In the genomic region with DNA sequence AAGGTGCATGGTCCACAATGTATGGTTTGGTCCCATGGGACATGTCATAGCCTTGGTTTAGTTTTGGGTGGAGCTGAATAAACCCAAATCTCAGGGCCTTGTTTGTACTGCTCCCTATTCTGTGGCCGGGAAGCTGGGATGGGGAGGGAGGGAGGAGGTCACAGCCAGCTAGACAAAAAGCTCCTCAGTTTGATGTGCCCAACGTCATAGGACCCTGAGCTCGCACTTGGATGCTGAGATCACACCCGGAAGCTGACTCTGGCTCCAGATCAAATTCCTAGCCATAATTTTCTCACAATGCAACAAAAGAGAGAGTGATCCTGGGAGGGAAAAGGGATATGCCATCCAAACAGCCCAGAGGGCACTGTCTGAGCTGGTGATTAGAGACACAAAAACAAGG, we compare ENCODE assay signal across 11 cellular contexts. TPM values are rescaled to one million over a fixed set of nuclear protein-coding genes. Genes with fewer than 3 reads are reported as not detected.
A peak's percentile ranks its signal among the peaks of the same experiment; 100 is the strongest.
DNase-seq lines count a peak whose midpoint lies in the region; ATAC-seq and TF ChIP-seq lines count a peak whose summit lies in the region.
"Had no signal": no experiment of that assay in that cellular context is flagged by ENCODE, and none has a peak within 500 bp of the region (broad histone marks: within the 10 kb centered on the region; RNA-seq: fewer than 3 reads in every experiment).

No MANE protein-coding gene starts in this region.

- H3K36me3 ChIP-seq in rectal smooth muscle tissue (ENCODE audit: control insufficient read depth, insufficient read depth, low read length) = no peaks in the 10 kb centered on the region
- H3K36me3 ChIP-seq in naive thymus-derived CD4-positive, alpha-beta T cell (ENCODE audit: control insufficient read depth in 2 of 3, insufficient read depth in 3 of 3, low read length in 3 of 3) = no peaks in the 10 kb centered on the region

- DNase-seq in Daoy (ENCODE audit: low read depth) = peak; percentile 30
- DNase-seq in astrocyte of the hippocampus (ENCODE audit: low read depth, low spot score) = peak; percentile 89
- peak; percentile 43 for DNase-seq in left ventricle myocardium superior
- DNase-seq in activated T-cell treated with anti-CD3 and anti-CD28 coated beads, Interleukin-2, amount 50 U/mL, for 72 hours = no peak
- DNase-seq in naive thymus-derived CD4-positive, alpha-beta T cell = no peak
- no peak for DNase-seq in activated CD8-positive, alpha-beta T cell treated with anti-CD3 and anti-CD28 coated beads for 36 hours
- DNase-seq: DND-41 had no signal

- peaks cover 3% of the 10 kb centered on the region for H3K27me3 ChIP-seq in rectal smooth muscle tissue (ENCODE audit: control insufficient read depth, insufficient read depth, low read length)
- H3K27me3 ChIP-seq in naive thymus-derived CD4-positive, alpha-beta T cell (ENCODE audit: control insufficient read depth in 2 of 2, insufficient read depth in 2 of 2, low read length in 2 of 2) = peaks cover 0 to 3% of the 10 kb centered on the region in 2 donors

- TF ChIP-seq CTCF in activated CD8-positive, alpha-beta T cell treated with anti-CD3 and anti-CD28 coated beads for 36 hours (IDR thresholded peaks at IDR 0.05) = no peak

- H3K9me3 ChIP-seq in naive thymus-derived CD4-positive, alpha-beta T cell (ENCODE audit: control insufficient read depth in 2 of 3, low read length in 3 of 3) = no peaks in the 10 kb centered on the region

- H3K4me1 Mint-ChIP-seq in activated T-cell treated with anti-CD3 and anti-CD28 coated beads, Interleukin-2, amount 50 U/mL, for 72 hours (ENCODE audit: low read depth) = no peaks in the 10 kb centered on the region
- H3K4me1 Mint-ChIP-seq in naive thymus-derived CD4-positive, alpha-beta T cell = no peaks in the 10 kb centered on the region
- no peaks in the 10 kb centered on the region for H3K4me1 Mint-ChIP-seq in activated CD8-positive, alpha-beta T cell treated with anti-CD3 and anti-CD28 coated beads for 36 hours (ENCODE audit: low read depth)

- CTCF ChIA-PET in naive thymus-derived CD4-positive, alpha-beta T cell (lab: Charles Lee) = interaction anchor here (1.4 kb wide), 1 partner anchor 18 kb away, joined by 5 read pairs; no protein-coding TSS in a partner anchor
- CTCF ChIA-PET in activated CD8-positive, alpha-beta T cell treated with anti-CD3 and anti-CD28 coated beads for 36 hours (lab: Charles Lee) = interaction anchor here (1.0 to 1.3 kb wide), 2 partner anchors 17 to 43 kb away, joined by 3 read pairs; no protein-coding TSS in a partner anchor

- ATAC-seq in left ventricle myocardium superior (peak; percentile 13), HG03432 (IDR thresholded peaks at IDR 0.05; ENCODE audit: unreplicated experiment) (no peak)
- ATAC-seq in activated T-cell treated with anti-CD3 and anti-CD28 coated beads, Interleukin-2, amount 50 U/mL, for 72 hours (replicated peaks in 1 of 2) = no peak
- no peak for ATAC-seq in naive thymus-derived CD4-positive, alpha-beta T cell
- ATAC-seq in activated CD8-positive, alpha-beta T cell treated with anti-CD3 and anti-CD28 coated beads for 36 hours = no peak

- H3K4me1 ChIP-seq in rectal smooth muscle tissue (ENCODE audit: control insufficient read depth, insufficient read depth, low read length) = peaks cover 12% of the 10 kb centered on the region
- H3K4me1 ChIP-seq in naive thymus-derived CD4-positive, alpha-beta T cell (ENCODE audit: control insufficient read depth in 2 of 2, insufficient read depth in 2 of 2, low read length in 2 of 2) = no peaks in the 10 kb centered on the region

- intact Hi-C loops in left ventricle myocardium superior (cut with micrococcal nuclease) = no loop called here
- intact Hi-C loops in naive thymus-derived CD4-positive, alpha-beta T cell (cut with micrococcal nuclease) = no loop called here
- intact Hi-C loops in activated CD8-positive, alpha-beta T cell treated with anti-CD3 and anti-CD28 coated beads for 36 hours (cut with micrococcal nuclease) = no loop called here

- peak overlapping the region; percentile 98 for H3K27ac ChIP-seq in rectal smooth muscle tissue (ENCODE audit: low read depth, low read length)
- no peak overlapping the region for H3K27ac ChIP-seq in naive thymus-derived CD4-positive, alpha-beta T cell (ENCODE audit: low read depth, low read length)
- H3K27ac ChIP-seq: KMS-11 had no signal

- peaks cover 44% of the 10 kb centered on the region for H3K27me3 Mint-ChIP-seq in activated T-cell treated with anti-CD3 and anti-CD28 coated beads, Interleukin-2, amount 50 U/mL, for 72 hours (ENCODE audit: low read depth)
- H3K27me3 Mint-ChIP-seq in naive thymus-derived CD4-positive, alpha-beta T cell = peaks cover 50 to 71% (median 52%) of the 10 kb centered on the region in 5 donors
- peaks cover 40% of the 10 kb centered on the region for H3K27me3 Mint-ChIP-seq in activated CD8-positive, alpha-beta T cell treated with anti-CD3 and anti-CD28 coated beads for 36 hours

- H3K4me3 ChIP-seq in rectal smooth muscle tissue (ENCODE audit: low read length) = peak overlapping the region; percentile 78
- no peak overlapping the region for H3K4me3 ChIP-seq in naive thymus-derived CD4-positive, alpha-beta T cell (ENCODE audit: low read length)

- H3K4me3 Mint-ChIP-seq in activated T-cell treated with anti-CD3 and anti-CD28 coated beads, Interleukin-2, amount 50 U/mL, for 72 hours = no peak overlapping the region
- no peak overlapping the region for H3K4me3 Mint-ChIP-seq in naive thymus-derived CD4-positive, alpha-beta T cell
- no peak overlapping the region for H3K4me3 Mint-ChIP-seq in activated CD8-positive, alpha-beta T cell treated with anti-CD3 and anti-CD28 coated beads for 36 hours

- no peaks in the 10 kb centered on the region for H3K36me3 Mint-ChIP-seq in activated T-cell treated with anti-CD3 and anti-CD28 coated beads, Interleukin-2, amount 50 U/mL, for 72 hours (ENCODE audit: insufficient read depth in 2 of 2)
- no peaks in the 10 kb centered on the region for H3K36me3 Mint-ChIP-seq in naive thymus-derived CD4-positive, alpha-beta T cell
- H3K36me3 Mint-ChIP-seq in activated CD8-positive, alpha-beta T cell treated with anti-CD3 and anti-CD28 coated beads for 36 hours (ENCODE audit: low read depth) = no peaks in the 10 kb centered on the region

- POLR2A ChIA-PET in naive thymus-derived CD4-positive, alpha-beta T cell (lab: Charles Lee) = no interaction called here
- POLR2A ChIA-PET in activated CD8-positive, alpha-beta T cell treated with anti-CD3 and anti-CD28 coated beads for 36 hours (lab: Charles Lee) = no interaction called here

- no peak overlapping the region for H3K27ac Mint-ChIP-seq in activated T-cell treated with anti-CD3 and anti-CD28 coated beads, Interleukin-2, amount 50 U/mL, for 72 hours
- H3K27ac Mint-ChIP-seq in naive thymus-derived CD4-positive, alpha-beta T cell = no peak overlapping the region
- H3K27ac Mint-ChIP-seq in activated CD8-positive, alpha-beta T cell treated with anti-CD3 and anti-CD28 coated beads for 36 hours = no peak overlapping the region

- no peak overlapping the region for H3K9ac ChIP-seq in rectal smooth muscle tissue (ENCODE audit: low read length)
- H3K9ac ChIP-seq: KMS-11 had no signal

- H3K9me3 Mint-ChIP-seq in activated T-cell treated with anti-CD3 and anti-CD28 coated beads, Interleukin-2, amount 50 U/mL, for 72 hours = no peaks in the 10 kb centered on the region
- H3K9me3 Mint-ChIP-seq in naive thymus-derived CD4-positive, alpha-beta T cell = peaks cover 0 to 1% (median 0%) of the 10 kb centered on the region in 11 donors
- H3K9me3 Mint-ChIP-seq in activated CD8-positive, alpha-beta T cell treated with anti-CD3 and anti-CD28 coated beads for 36 hours = no peaks in the 10 kb centered on the region

RNA-seq across cellular contexts. Expression of a gene that starts 1.5 kb away (rescaled TPM):
- total RNA-seq in Daoy (2014; rRNA removed; shearing (Covaris generic)) = not detected in 2 replicates
- total RNA-seq in left ventricle myocardium superior = 37.0 TPM
- under 1 TPM in 1 of 2 donors, not detected in 1; 0.19 TPM for total RNA-seq in activated T-cell treated with anti-CD3 and anti-CD28 coated beads, Interleukin-2, amount 50 U/mL, for 72 hours
- total RNA-seq in naive thymus-derived CD4-positive, alpha-beta T cell = not detected
- not detected for polyA plus RNA-seq in naive thymus-derived CD4-positive, alpha-beta T cell
- total RNA-seq in activated CD8-positive, alpha-beta T cell treated with anti-CD3 and anti-CD28 coated beads for 36 hours = not detected
- total RNA-seq: T-helper 2 cell treated with Interferon-gamma antibody and Interleukin-4, amounts not matched to agents 100 ng/mL and 5 ng/mL, for 36 hours had no signal

RNA-seq across cellular contexts. Expression of a gene that starts 2.4 kb away (rescaled TPM):
- total RNA-seq in Daoy (2014; rRNA removed; shearing (Covaris generic)) = not detected in 2 replicates
- total RNA-seq in left ventricle myocardium superior = 6,681 TPM
- total RNA-seq in activated T-cell treated with anti-CD3 and anti-CD28 coated beads, Interleukin-2, amount 50 U/mL, for 72 hours = not detected
- total RNA-seq in naive thymus-derived CD4-positive, alpha-beta T cell = not detected
- polyA plus RNA-seq in naive thymus-derived CD4-positive, alpha-beta T cell = not detected
- not detected for total RNA-seq in activated CD8-positive, alpha-beta T cell treated with anti-CD3 and anti-CD28 coated beads for 36 hours
- total RNA-seq: T-helper 2 cell treated with Interferon-gamma antibody and Interleukin-4, amounts not matched to agents 100 ng/mL and 5 ng/mL, for 36 hours had no signal

RNA-seq across cellular contexts. Expression of a gene that starts 4.7 kb away (rescaled TPM):
- total RNA-seq in Daoy (2014; rRNA removed; shearing (Covaris generic)) = not detected in 2 replicates
- 1.0 TPM for total RNA-seq in left ventricle myocardium superior
- not detected for total RNA-seq in activated T-cell treated with anti-CD3 and anti-CD28 coated beads, Interleukin-2, amount 50 U/mL, for 72 hours
- total RNA-seq in naive thymus-derived CD4-positive, alpha-beta T cell = not detected
- under 1 TPM in 1 of 2 donors, not detected in 1; 0.26 TPM for polyA plus RNA-seq in naive thymus-derived CD4-positive, alpha-beta T cell
- not detected for total RNA-seq in activated CD8-positive, alpha-beta T cell treated with anti-CD3 and anti-CD28 coated beads for 36 hours
- total RNA-seq: T-helper 2 cell treated with Interferon-gamma antibody and Interleukin-4, amounts not matched to agents 100 ng/mL and 5 ng/mL, for 36 hours had no signal

RNA-seq across cellular contexts. Expression of a gene that starts 23.1 kb away (rescaled TPM):
- 7.1 and 9.0 TPM in 2 replicates for total RNA-seq in Daoy (2014; rRNA removed; shearing (Covaris generic))
- 19.6 TPM for total RNA-seq in left ventricle myocardium superior
- total RNA-seq in activated T-cell treated with anti-CD3 and anti-CD28 coated beads, Interleukin-2, amount 50 U/mL, for 72 hours = 10 to 100 TPM; 14.8 to 24.7 TPM
- total RNA-seq in naive thymus-derived CD4-positive, alpha-beta T cell = 10 to 100 TPM in 1 of 5 experiments, 1 to 10 TPM in 2, under 1 TPM in 2; 0.50 to 10.4 (median 1.3) TPM
- polyA plus RNA-seq in naive thymus-derived CD4-positive, alpha-beta T cell = 1 to 10 TPM in 1 of 2 donors, under 1 TPM in 1; 0.76 to 2.0 TPM
- 1 to 10 TPM; 9.1 to 9.4 TPM for total RNA-seq in activated CD8-positive, alpha-beta T cell treated with anti-CD3 and anti-CD28 coated beads for 36 hours

RNA-seq across cellular contexts. Expression of a gene that starts 34.7 kb away (rescaled TPM):
- total RNA-seq in Daoy (2014; rRNA removed; shearing (Covaris generic)) = 15.0 and 24.1 TPM in 2 replicates
- total RNA-seq in left ventricle myocardium superior = 26.1 TPM
- total RNA-seq in activated T-cell treated with anti-CD3 and anti-CD28 coated beads, Interleukin-2, amount 50 U/mL, for 72 hours = 10 to 100 TPM; 24.9 to 32.6 TPM
- 10 to 100 TPM; 13.7 to 24.9 (median 18.3) TPM for total RNA-seq in naive thymus-derived CD4-positive, alpha-beta T cell
- polyA plus RNA-seq in naive thymus-derived CD4-positive, alpha-beta T cell = 10 to 100 TPM; 34.5 to 39.4 TPM
- 10 to 100 TPM; 38.6 to 39.1 TPM for total RNA-seq in activated CD8-positive, alpha-beta T cell treated with anti-CD3 and anti-CD28 coated beads for 36 hours

Comparison
In these comparisons a context has a peak if more than half of its experiments do, and no peak if none do; other contexts are left out.
1. DNase-seq: peak in Daoy (single experiment), astrocyte of the hippocampus (single experiment) and left ventricle myocardium superior (single experiment); none in activated T-cell treated with anti-CD3 and anti-CD28 coated beads, Interleukin-2, amount 50 U/mL, for 72 hours (0 of 2), naive thymus-derived CD4-positive, alpha-beta T cell (0 of 9) and activated CD8-positive, alpha-beta T cell treated with anti-CD3 and anti-CD28 coated beads for 36 hours (single experiment).
2. RNA of a gene that starts 1.5 kb away (total RNA-seq): 37.0 TPM in left ventricle myocardium superior (single experiment); 0.19 TPM in activated T-cell treated with anti-CD3 and anti-CD28 coated beads, Interleukin-2, amount 50 U/mL, for 72 hours, not detected in Daoy, not detected in naive thymus-derived CD4-positive, alpha-beta T cell and not detected in activated CD8-positive, alpha-beta T cell treated with anti-CD3 and anti-CD28 coated beads for 36 hours; every median in the first group is over 10 times any median in the second.
3. RNA of a gene that starts 2.4 kb away (total RNA-seq): 6,681 TPM in left ventricle myocardium superior (single experiment); not detected in Daoy, not detected in activated T-cell treated with anti-CD3 and anti-CD28 coated beads, Interleukin-2, amount 50 U/mL, for 72 hours, not detected in naive thymus-derived CD4-positive, alpha-beta T cell and not detected in activated CD8-positive, alpha-beta T cell treated with anti-CD3 and anti-CD28 coated beads for 36 hours; every median in the first group is over 1,000 times any median in the second.